ENCODE assay signal across 9 cellular contexts in genomic region chr11:70471254-70471653, GRCh38.
DNase-seq lines count a peak whose midpoint lies in the region; ATAC-seq and TF ChIP-seq lines count a peak whose summit lies in the region.
"Had no signal": no experiment of that assay in that cellular context is flagged by ENCODE, and none has a peak within 500 bp of the region (broad histone marks: within the 10 kb centered on the region; RNA-seq: fewer than 3 reads in every experiment).

No MANE protein-coding gene starts in this region.

- intact Hi-C loops in activated CD4-positive, alpha-beta T cell treated with anti-CD3 and anti-CD28 coated beads for 36 hours (cut with DNase I, micrococcal nuclease) = no loop called here
- intact Hi-C loops in posterior cingulate gyrus (cut with DNase I) = no loop called here

- H3K9me3 Mint-ChIP-seq in activated CD4-positive, alpha-beta T cell treated with anti-CD3 and anti-CD28 coated beads for 36 hours (ENCODE audit: low read depth) = no peaks in the 10 kb centered on the region
- H3K9me3 Mint-ChIP-seq in WTC11 (no peaks in the 10 kb centered on the region), progenitor cell of endocrine pancreas (ENCODE audit: low read depth) (no peaks in the 10 kb centered on the region)

- H3K36me3 Mint-ChIP-seq in activated CD4-positive, alpha-beta T cell treated with anti-CD3 and anti-CD28 coated beads for 36 hours (ENCODE audit: low read depth) = no peaks in the 10 kb centered on the region
- H3K36me3 Mint-ChIP-seq in WTC11 = peaks cover 11% of the 10 kb centered on the region
- H3K36me3 Mint-ChIP-seq in progenitor cell of endocrine pancreas (ENCODE audit: insufficient read depth) = peaks cover 8% of the 10 kb centered on the region

- POLR2A ChIA-PET in activated CD4-positive, alpha-beta T cell treated with anti-CD3 and anti-CD28 coated beads for 36 hours (lab: Charles Lee) = no interaction called here
- POLR2A ChIA-PET in WTC11 (lab: Charles Lee) = no interaction called here

- no peak overlapping the region for H3K27ac Mint-ChIP-seq in activated CD4-positive, alpha-beta T cell treated with anti-CD3 and anti-CD28 coated beads for 36 hours
- H3K27ac Mint-ChIP-seq in WTC11 (no peak overlapping the region), progenitor cell of endocrine pancreas (no peak overlapping the region)

- TF ChIP-seq CTCF in WTC11 (IDR thresholded peaks at IDR 0.05) (no peak), progenitor cell of endocrine pancreas (IDR thresholded peaks at IDR 0.05; ENCODE audit: unreplicated experiment) (peak; percentile 39)

- no peak overlapping the region for H3K4me3 Mint-ChIP-seq in activated CD4-positive, alpha-beta T cell treated with anti-CD3 and anti-CD28 coated beads for 36 hours
- H3K4me3 Mint-ChIP-seq in WTC11 (no peak overlapping the region), progenitor cell of endocrine pancreas (ENCODE audit: low read depth) (no peak overlapping the region)

- CTCF ChIA-PET in activated CD4-positive, alpha-beta T cell treated with anti-CD3 and anti-CD28 coated beads for 36 hours (lab: Charles Lee) = no interaction called here
- CTCF ChIA-PET in WTC11 (lab: Charles Lee) = interaction anchor here (0.6 to 2.6 kb wide), 8 partner anchors 9 to 239 kb away, joined by 3 to 6 read pairs (median 4); no protein-coding TSS in a partner anchor

- no peak for ATAC-seq in activated CD4-positive, alpha-beta T cell treated with anti-CD3 and anti-CD28 coated beads for 36 hours
- ATAC-seq in WTC11 (peak; percentile 89), HG03280 (IDR thresholded peaks at IDR 0.05; ENCODE audit: unreplicated experiment) (no peak), GM21367 (IDR thresholded peaks at IDR 0.05; ENCODE audit: unreplicated experiment) (no peak)

- no peaks in the 10 kb centered on the region for H3K4me1 Mint-ChIP-seq in activated CD4-positive, alpha-beta T cell treated with anti-CD3 and anti-CD28 coated beads for 36 hours
- H3K4me1 Mint-ChIP-seq in WTC11 (peaks cover 34% of the 10 kb centered on the region), progenitor cell of endocrine pancreas (ENCODE audit: low read depth) (no peaks in the 10 kb centered on the region)

- DNase-seq in activated CD4-positive, alpha-beta T cell treated with anti-CD3 and anti-CD28 coated beads for 36 hours = peak; percentile 49
- DNase-seq in activated CD4-positive, alpha-beta T cell treated with anti-CD3 and anti-CD28 coated beads, Interleukin-2, amount 50 U/mL, for 1 hour = no peak
- DNase-seq in HuH-7 (ENCODE audit: low spot score) (peak; percentile 83), WTC11 (ENCODE audit: low spot score) (peak; percentile 74), progenitor cell of endocrine pancreas (ENCODE audit: low spot score, unreplicated experiment) (no peak), posterior cingulate gyrus (no peak)
- DNase-seq: DMS153 had no signal

- no peaks in the 10 kb centered on the region for H3K27me3 Mint-ChIP-seq in activated CD4-positive, alpha-beta T cell treated with anti-CD3 and anti-CD28 coated beads for 36 hours
- H3K27me3 Mint-ChIP-seq in WTC11 (ENCODE audit: low read depth) = no peaks in the 10 kb centered on the region
- H3K27me3 Mint-ChIP-seq in progenitor cell of endocrine pancreas = no peaks in the 10 kb centered on the region

TF ChIP-seq in WTC11, 78 proteins besides CTCF, POLR2A, EP300 and RAD21:
- TF ChIP-seq ETV6 (CRISPR knock-in tag; IDR thresholded peaks at IDR 0.05) (0 out of 2 replicates have a peak, but pooled peaks have one; percentile 19), ATF6 (CRISPR knock-in tag; IDR thresholded peaks at IDR 0.05) (no peak), ZBTB43 (CRISPR knock-in tag; IDR thresholded peaks at IDR 0.05) (no peak), FOXP4 (CRISPR knock-in tag; IDR thresholded peaks at IDR 0.05) (no peak), AR (CRISPR knock-in tag; IDR thresholded peaks at IDR 0.05) (no peak)
TF ChIP-seq in WTC11: peak in this region for 1.

Comparison
In these comparisons a context has a peak if more than half of its experiments do, and no peak if none do; other contexts are left out.
1. DNase-seq: peak in activated CD4-positive, alpha-beta T cell treated with anti-CD3 and anti-CD28 coated beads for 36 hours (single experiment), HuH-7 (single experiment) and WTC11 (single experiment); none in activated CD4-positive, alpha-beta T cell treated with anti-CD3 and anti-CD28 coated beads, Interleukin-2, amount 50 U/mL, for 1 hour (single experiment), progenitor cell of endocrine pancreas (single experiment) and posterior cingulate gyrus (0 of 10).